In genomic region chr2:111510472-111510871, GRCh38 we compare ENCODE assay signal across 5 cellular contexts.
DNase-seq lines count a peak whose midpoint lies in the region; ATAC-seq, FAIRE-seq and TF ChIP-seq lines count a peak whose summit lies in the region.
"Not testable (repeated sequence)": the region's sequence is repeated elsewhere in the genome, so short reads cannot be mapped to it uniquely, and the experiment has no call there.

No MANE protein-coding gene starts in this region.

- not testable (repeated sequence) for H3K4me3 ChIP-seq in A549; HCT116 (replicated peaks in 1 of 2; ENCODE audit: low read depth in 1 of 2, low read length in 2 of 2); K562; endodermal cell (ENCODE audit: low read length)

- not testable (repeated sequence) for H4K20me1 ChIP-seq in HCT116 (ENCODE audit: insufficient read depth); K562 (replicated peaks; ENCODE audit: control insufficient read depth, insufficient read depth, low read length)

- not testable (repeated sequence) for H3K79me2 ChIP-seq in HCT116 (ENCODE audit: insufficient read depth, low read length); K562 (ENCODE audit: control insufficient read depth, insufficient read depth, low read length)

- not testable (repeated sequence) for DNase-seq in A549 (ENCODE audit: low read depth in 1 of 2, low spot score in 1 of 2); HCT116 (ENCODE audit: low read depth, low spot score); K562 (ENCODE audit: extremely low read depth in 1 of 4, low spot score in 3 of 4)
- DNase-seq in endodermal cell, result peak; percentile 13
- DNase-seq in nephron progenitor cell, result peak; percentile 21

- not testable (repeated sequence) for H3K9me2 ChIP-seq in HCT116 (ENCODE audit: insufficient read depth)

- WGBS in A549 (ENCODE audit: missing lambda C conversion rate), result 100% methylated on average over 3 of the region's 7 CpGs
- WGBS in K562 (ENCODE audit: insufficient coverage, low coverage, missing lambda C conversion rate), result 71% methylated on average over 2 of the region's 7 CpGs
- WGBS in endodermal cell (ENCODE audit: insufficient coverage in 1 of 2, insufficient read length in 1 of 2), 2 experiments, result 95% methylated on average over 3 of the region's 7 CpGs; no CpG with 5 or more reads in 1 of the 2 experiments

- POLR2A ChIA-PET in A549 (lab: Yijun Ruan, JAX); HCT116 (lab: Charles Lee); K562 (lab: Yijun Ruan, JAX): not testable (repeated sequence)

- not testable (repeated sequence) for H3K27ac Mint-ChIP-seq in endodermal cell, nephron progenitor cell

- H3K4me3 Mint-ChIP-seq in endodermal cell, nephron progenitor cell: not testable (repeated sequence)

- H3K27me3 Mint-ChIP-seq in endodermal cell (ENCODE audit: insufficient read depth), result not testable (repeated sequence)
- H3K27me3 Mint-ChIP-seq in nephron progenitor cell (ENCODE audit: low read depth, poor library complexity), result peaks cover 22% of the 10 kb centered on the region

- TF ChIP-seq RAD21 in A549 (conservative IDR thresholded peaks at IDR 0.05 in 1 of 2, IDR thresholded peaks at IDR 0.05 in 1 of 2); HCT116 (IDR thresholded peaks at IDR 0.05; ENCODE audit: low read depth); K562 (CRISPR knock-in tag; conservative IDR thresholded peaks at IDR 0.05 in 1 of 2, IDR thresholded peaks at IDR 0.05 in 1 of 2): not testable (repeated sequence)

- H3K9me1 ChIP-seq in K562 (ENCODE audit: control insufficient read depth, insufficient read depth, low read length), result not testable (repeated sequence)

- TF ChIP-seq EP300 in A549 (IDR thresholded peaks at IDR 0.05); K562 (IDR thresholded peaks at IDR 0.05; ENCODE audit: low read length): not testable (repeated sequence)

- TF ChIP-seq POLR2A in A549 (IDR thresholded peaks at IDR 0.05; ENCODE audit: low read length); HCT116 (IDR thresholded peaks at IDR 0.05; ENCODE audit: borderline replicate concordance, extremely low read depth, insufficient read depth, insufficient read length); K562 (conservative IDR thresholded peaks at IDR 0.05): not testable (repeated sequence)

- not testable (repeated sequence) for H3K27me3 ChIP-seq in HCT116 (ENCODE audit: insufficient read depth, low read length); K562 (ENCODE audit: control insufficient read depth in 2 of 2, insufficient read depth in 2 of 2, low read length in 2 of 2); endodermal cell (ENCODE audit: control insufficient read depth, insufficient read depth, low read length, poor library complexity, severe bottlenecking)

- in situ Hi-C loops in K562 (cut with MboI), result loop anchor here (25.0 kb wide), 1 partner anchor 202 kb away; no protein-coding TSS in a partner anchor

- H3K9ac ChIP-seq in HCT116 (ENCODE audit: low read length); K562 (ENCODE audit: insufficient read depth in 1 of 2, low read depth in 2 of 2, low read length in 2 of 2); endodermal cell (ENCODE audit: extremely low read depth, low read length, poor library complexity, severe bottlenecking): not testable (repeated sequence)

- ATAC-seq in A549, result peak; percentile 25 to 49; a peak in 3 of 6 replicates
- 0 out of 2 replicates have a peak, but pooled peaks have one; percentile 27 for ATAC-seq in HCT116
- peak; percentile 77 for ATAC-seq in K562

- BruUV-seq in HCT116 (replicated peaks; lab: Mats Ljungman, UMichigan); K562 (replicated peaks; lab: Mats Ljungman, UMichigan): not testable (repeated sequence)

- H3K27ac ChIP-seq in A549; HCT116 (ENCODE audit: low read depth, low read length); K562 (ENCODE audit: extremely low read depth, low read depth, low read length); endodermal cell (ENCODE audit: low read depth, low read length): not testable (repeated sequence)

- CTCF ChIA-PET in A549 (lab: Yijun Ruan, JAX); HCT116 (lab: Charles Lee); K562 (lab: Yijun Ruan, JAX; ENCODE audit: low intra/inter-chr PET ratio): not testable (repeated sequence)

- FAIRE-seq in A549 (lab: Jason Lieb, UNC); K562 (lab: Jason Lieb, UNC): not testable (repeated sequence)

- H3K4me2 ChIP-seq in A549; HCT116 (ENCODE audit: low read length); K562 (ENCODE audit: insufficient read depth, low read length): not testable (repeated sequence)

- not testable (repeated sequence) for H3K4me1 Mint-ChIP-seq in endodermal cell, nephron progenitor cell

- H3K36me3 ChIP-seq in HCT116 (ENCODE audit: control insufficient read depth in 1 of 2, insufficient read depth in 2 of 2, low read length in 2 of 2); K562 (ENCODE audit: control insufficient read depth, insufficient read depth, low read length); endodermal cell (ENCODE audit: control insufficient read depth, insufficient read depth, low read length): not testable (repeated sequence)

- H2AFZ ChIP-seq in HCT116 (ENCODE audit: low read depth, low read length, poor library complexity, severe bottlenecking); K562 (ENCODE audit: low read depth, low read length): not testable (repeated sequence)

- not testable (repeated sequence) for H3K4me1 ChIP-seq in A549; HCT116 (ENCODE audit: control insufficient read depth in 1 of 2, insufficient read depth in 2 of 2, low read length in 2 of 2); K562 (replicated peaks in 1 of 2; ENCODE audit: control insufficient read depth in 2 of 2, insufficient read depth in 2 of 2, low read length in 2 of 2); endodermal cell (ENCODE audit: control insufficient read depth, insufficient read depth, low read length)

- H3K36me3 Mint-ChIP-seq in endodermal cell (ENCODE audit: low read depth); nephron progenitor cell (ENCODE audit: low read depth): not testable (repeated sequence)

- intact Hi-C loops in HCT116 (cut with micrococcal nuclease); K562 (cut with micrococcal nuclease): not testable (repeated sequence)

- TF ChIP-seq CTCF in A549 (IDR thresholded peaks at IDR 0.05); HCT116 (IDR thresholded peaks at IDR 0.05 in 2 of 3, conservative IDR thresholded peaks at IDR 0.05 in 1 of 3; ENCODE audit: borderline replicate concordance in 1 of 3, insufficient read depth in 1 of 3, low read depth in 2 of 3, low read length in 2 of 3); K562 (IDR thresholded peaks at IDR 0.05 in 2 of 3, conservative IDR thresholded peaks at IDR 0.05 in 1 of 3; ENCODE audit: insufficient read depth in 2 of 3, low read depth in 1 of 3, low read length in 3 of 3); endodermal cell (conservative IDR thresholded peaks at IDR 0.05); nephron progenitor cell (IDR thresholded peaks at IDR 0.05): not testable (repeated sequence)

- RAD21 ChIA-PET in HCT116 (lab: Charles Lee; ENCODE audit: low non-redundant PET in 1 of 2, low total read pairs in 2 of 2, uncharacterized antibody in 2 of 2, unreplicated experiment in 2 of 2), result not testable (repeated sequence)

- not testable (repeated sequence) for H3K9me3 ChIP-seq in A549; HCT116 (ENCODE audit: control insufficient read depth in 1 of 2, insufficient read depth in 1 of 2, low read depth in 1 of 2, low read length in 2 of 2); K562 (replicated peaks; ENCODE audit: control insufficient read depth, insufficient read depth, low read depth, low read length); endodermal cell (ENCODE audit: control insufficient read depth, low read length)

- H3K9me3 Mint-ChIP-seq in endodermal cell, nephron progenitor cell: not testable (repeated sequence)

Comparison
In these comparisons a context has a peak if more than half of its experiments do, and no peak if none do; other contexts are left out.
1. ATAC-seq: peak in every context shown above with its lines; median percentile 77 in K562; 37 in A549; 27 in HCT116.